8 cellular contexts compared by ENCODE assay signal in genomic region chr1:29121951-29122661, GRCh38. TPM values are rescaled to one million over a fixed set of nuclear protein-coding genes. Genes with fewer than 3 reads are reported as not detected.
A peak's percentile ranks its signal among the peaks of the same experiment; 100 is the strongest.
DNase-seq lines count a peak whose midpoint lies in the region; ATAC-seq and TF ChIP-seq lines count a peak whose summit lies in the region.

No MANE protein-coding gene starts in this region.

- H3K27me3 ChIP-seq in GM23338 (ENCODE audit: insufficient read depth) (peaks cover 40% of the 10 kb centered on the region), gastrocnemius medialis (peaks cover 30 to 46% (median 33%) of the 10 kb centered on the region in 3 donors)

- H3K9me2 ChIP-seq in GM23338 (ENCODE audit: insufficient read depth): no peaks in the 10 kb centered on the region

- TF ChIP-seq POLR2A in gastrocnemius medialis (IDR thresholded peaks at IDR 0.05): no peak

- H3K4me3 ChIP-seq in GM23338 (peak overlapping the region; percentile 81), gastrocnemius medialis (peak overlapping the region; percentile 55 to 66 (median 62))

- TF ChIP-seq CTCF in GM23338 (conservative IDR thresholded peaks at IDR 0.05; ENCODE audit: low read depth in 2 of 2): 0 out of 4 replicates have a peak, but pooled peaks of 1 of the 2 experiments have one; percentile 21
- no peak for TF ChIP-seq CTCF in gastrocnemius medialis (IDR thresholded peaks at IDR 0.05 in 4 of 5, conservative IDR thresholded peaks at IDR 0.05 in 1 of 5)

- no peak overlapping the region for H3K27ac Mint-ChIP-seq in GM23338

- H3K36me3 Mint-ChIP-seq in GM23338 (ENCODE audit: low read depth): peaks cover 17% of the 10 kb centered on the region

- H2AFZ ChIP-seq in GM23338: peak overlapping the region; percentile 56; the same call in 1 of the 2 replicates

- no peaks in the 10 kb centered on the region for H3K9me3 ChIP-seq in gastrocnemius medialis

- peak; percentile 5 for ATAC-seq in GM23338
- ATAC-seq in left ventricle myocardium superior: peak; percentile 2
- ATAC-seq in gastrocnemius medialis: no peak
- ATAC-seq in GM18867 (IDR thresholded peaks at IDR 0.05; ENCODE audit: unreplicated experiment): no peak
- no peak for ATAC-seq in GM18873 (IDR thresholded peaks at IDR 0.05; ENCODE audit: low FRiP score, unreplicated experiment)

- peaks cover 38% of the 10 kb centered on the region for H3K27me3 Mint-ChIP-seq in GM23338 (ENCODE audit: insufficient read depth, low read depth, poor library complexity)

- in situ Hi-C loops in gastrocnemius medialis (cut with MboI; ENCODE audit: low sequenced_read_pairs in 4 of 4): no loop called here

- H3K4me1 Mint-ChIP-seq in GM23338: peaks cover 10% of the 10 kb centered on the region

- no peaks in the 10 kb centered on the region; the same call in 1 of the 2 replicates for H4K20me1 ChIP-seq in GM23338 (replicated peaks; ENCODE audit: insufficient read depth)

- peaks cover 8% of the 10 kb centered on the region; the same call in 1 of the 2 replicates for H3K4me1 ChIP-seq in GM23338 (ENCODE audit: insufficient read depth)
- H3K4me1 ChIP-seq in gastrocnemius medialis: peaks cover 0 to 22% of the 10 kb centered on the region in 2 donors

- peak overlapping the region; percentile 68 for H3K4me3 Mint-ChIP-seq in GM23338

- intact Hi-C loops in left ventricle myocardium superior (cut with micrococcal nuclease): no loop called here
- intact Hi-C loops in gastrocnemius medialis (cut with DNase I; ENCODE audit: low total_unique reads): loop anchor here (5.0 kb wide), 2 partner anchors 80 to 240 kb away; no protein-coding TSS in a partner anchor

- no peaks in the 10 kb centered on the region for H3K79me2 ChIP-seq in GM23338 (replicated peaks; ENCODE audit: insufficient read depth)

- H3K27ac ChIP-seq in GM23338 (ENCODE audit: low read depth) (no peak overlapping the region), gastrocnemius medialis (peak overlapping the region; percentile 71 to 82 (median 78))

- peak; percentile 74 for DNase-seq in GM23338 (ENCODE audit: low spot score)
- peak; percentile 32 for DNase-seq in activated T-cell treated with anti-CD3 and anti-CD28 coated beads, Interleukin-2, amount 50 U/mL, for 1 hour
- peak; percentile 56 for DNase-seq in left ventricle myocardium superior
- no peak for DNase-seq in gastrocnemius medialis
- DNase-seq in NCI-H1048 (lab: John Stamatoyannopoulos, UW): no peak
- no peak for DNase-seq in stimulated activated naive CD4-positive, alpha-beta T cell treated with Interleukin-2 at 50 U/mL for 16 hours (lab: John Stamatoyannopoulos, UW)

- H3K9me3 Mint-ChIP-seq in GM23338: no peaks in the 10 kb centered on the region

- peaks cover 22% of the 10 kb centered on the region; the same call in 1 of the 2 replicates for H3F3A ChIP-seq in GM23338 (replicated peaks; ENCODE audit: low read depth)

- H3K4me2 ChIP-seq in GM23338: peak overlapping the region; percentile 99

- no peaks in the 10 kb centered on the region for H3K36me3 ChIP-seq in GM23338 (ENCODE audit: insufficient read depth)
- H3K36me3 ChIP-seq in gastrocnemius medialis: peaks cover 0 to 13% of the 10 kb centered on the region in 2 donors

TF ChIP-seq in GM23338, 12 proteins besides CTCF, POLR2A, EP300 and RAD21:
- TF ChIP-seq CREB1 (CRISPR knock-in tag; IDR thresholded peaks at IDR 0.05; ENCODE audit: low read depth): 0 out of 2 replicates have a peak, but pooled peaks have one; percentile 30
- no peak for TF ChIP-seq STAT1 (IDR thresholded peaks at IDR 0.05; ENCODE audit: unreplicated experiment)

RNA-seq across cellular contexts. Expression of gene TMEM200B, which starts 1.6 kb away (rescaled TPM):
- 8.7 TPM in 2 replicates for total RNA-seq in GM23338 (2014; rRNA removed; shearing (Covaris generic))
- polyA plus RNA-seq in GM23338 (2016; fragmentation: Nextera tagmentation; extraction: Ambion mirVana): 4.9 and 5.3 TPM in 2 replicates
- total RNA-seq in left ventricle myocardium superior (1.5 TPM), gastrocnemius medialis (1 to 10 TPM in 3 of 4 donors, under 1 TPM in 1; 0.92 to 3.3 (median 1.6) TPM)

RNA-seq across cellular contexts. Expression of gene SRSF4, which starts 59.6 kb away (rescaled TPM):
- total RNA-seq in GM23338 (2014; rRNA removed; shearing (Covaris generic)): 54.4 and 58.4 TPM in 2 replicates
- 98.3 and 98.8 TPM in 2 replicates for polyA plus RNA-seq in GM23338 (2016; fragmentation: Nextera tagmentation; extraction: Ambion mirVana)
- total RNA-seq in left ventricle myocardium superior (53.8 TPM), gastrocnemius medialis (10 to 100 TPM; 42.4 to 72.5 (median 65.4) TPM)

Comparison
In these comparisons a context has a peak if more than half of its experiments do, and no peak if none do; other contexts are left out.
1. ATAC-seq: peak in GM23338 (single experiment) and left ventricle myocardium superior (single experiment); none in gastrocnemius medialis (0 of 2), GM18867 (single experiment) and GM18873 (single experiment).
2. DNase-seq: peak in GM23338 (single experiment), activated T-cell treated with anti-CD3 and anti-CD28 coated beads, Interleukin-2, amount 50 U/mL, for 1 hour (single experiment) and left ventricle myocardium superior (single experiment); none in gastrocnemius medialis (0 of 2), NCI-H1048 (single experiment) and stimulated activated naive CD4-positive, alpha-beta T cell treated with Interleukin-2 at 50 U/mL for 16 hours (single experiment).